ENCODE assay signal across 22 cellular contexts in the genomic region with DNA sequence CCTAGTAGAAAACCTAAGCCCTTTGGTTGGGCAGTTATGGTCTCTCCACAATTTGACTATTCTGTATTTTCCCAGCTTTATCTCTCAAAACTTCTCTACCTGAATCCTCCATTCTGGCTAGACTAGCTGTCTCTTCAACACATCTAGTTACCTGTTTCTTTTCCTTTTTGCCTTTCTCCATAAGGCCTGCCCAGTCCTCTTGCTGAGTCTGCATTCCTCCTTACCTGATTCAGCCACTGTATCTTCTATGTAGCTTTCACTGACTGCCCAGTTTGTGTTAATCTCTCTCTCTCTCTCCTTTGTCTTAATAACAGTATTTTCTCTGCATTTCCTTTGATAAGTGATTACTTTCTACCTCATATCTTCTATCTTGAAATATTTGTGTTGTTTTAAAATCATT.
A peak's percentile ranks its signal among the peaks of the same experiment; 100 is the strongest.
DNase-seq lines count a peak whose midpoint lies in the region; ATAC-seq and TF ChIP-seq lines count a peak whose summit lies in the region.
"Had no signal": no experiment of that assay in that cellular context is flagged by ENCODE, and none has a peak within 500 bp of the region (broad histone marks: within the 10 kb centered on the region; RNA-seq: fewer than 3 reads in every experiment).

No MANE protein-coding gene starts in this region.

- TF ChIP-seq CTCF in OCI-LY3 (IDR thresholded peaks at IDR 0.05; ENCODE audit: low read depth, low read length), result no peak

- no peak overlapping the region for H3K4me2 ChIP-seq in OCI-LY3 (ENCODE audit: low read length)

- peaks cover 28% of the 10 kb centered on the region for H3K4me1 ChIP-seq in OCI-LY3 (ENCODE audit: low read length)
- H3K4me1 ChIP-seq: pancreas, transverse colon had no signal

- no peak overlapping the region for H2AFZ ChIP-seq in OCI-LY3 (ENCODE audit: low read depth, low read length)

- peaks cover 30% of the 10 kb centered on the region for H3K36me3 Mint-ChIP-seq in stimulated activated naive CD8-positive, alpha-beta T cell treated with anti-CD3 and anti-CD28 coated beads, Interleukin-15, Interleukin-2, amounts not matched to agents 100 ng/mL and 50 ng/mL, for 24 hours (ENCODE audit: low read depth)
- H3K36me3 Mint-ChIP-seq in central memory CD8-positive, alpha-beta T cell (ENCODE audit: insufficient read depth), result peaks cover 21% of the 10 kb centered on the region
- H3K36me3 Mint-ChIP-seq in stimulated activated naive B cell treated with anti-CD40 and anti-IgM and Interleukin-4, amounts not matched to agents 10 μg/mL and 1 μg/mL and 100 μg/mL, for 72 hours, result peaks cover 19 to 20% of the 10 kb centered on the region in 2 donors

- H3K9me3 Mint-ChIP-seq in stimulated activated naive CD8-positive, alpha-beta T cell treated with anti-CD3 and anti-CD28 coated beads, Interleukin-15, Interleukin-2, amounts not matched to agents 100 ng/mL and 50 ng/mL, for 24 hours, result no peaks in the 10 kb centered on the region
- H3K9me3 Mint-ChIP-seq in central memory CD8-positive, alpha-beta T cell, result no peaks in the 10 kb centered on the region
- no peaks in the 10 kb centered on the region for H3K9me3 Mint-ChIP-seq in stimulated activated naive B cell treated with anti-CD40 and anti-IgM and Interleukin-4, amounts not matched to agents 10 μg/mL and 1 μg/mL and 100 μg/mL, for 72 hours
- H3K9me3 Mint-ChIP-seq: stimulated activated naive CD8-positive, alpha-beta T cell treated with anti-CD3 and anti-CD28 coated beads, Interleukin-15, amount 100 ng/mL, for 72 hours had no signal

- H3K27ac Mint-ChIP-seq in stimulated activated naive CD8-positive, alpha-beta T cell treated with anti-CD3 and anti-CD28 coated beads, Interleukin-15, Interleukin-2, amounts not matched to agents 100 ng/mL and 50 ng/mL, for 24 hours, result peak overlapping the region; percentile 81
- H3K27ac Mint-ChIP-seq in central memory CD8-positive, alpha-beta T cell (ENCODE audit: low read depth), result peak overlapping the region; percentile 2
- H3K27ac Mint-ChIP-seq in stimulated activated naive B cell treated with anti-CD40 and anti-IgM and Interleukin-4, amounts not matched to agents 10 μg/mL and 1 μg/mL and 100 μg/mL, for 72 hours, result peak overlapping the region; percentile 2
- H3K27ac Mint-ChIP-seq: stimulated activated naive CD8-positive, alpha-beta T cell treated with anti-CD3 and anti-CD28 coated beads, Interleukin-15, amount 100 ng/mL, for 72 hours had no signal

- peak overlapping the region; percentile 9; the same call in 1 of the 2 replicates for H3K27ac ChIP-seq in OCI-LY3 (ENCODE audit: low read length)
- H3K27ac ChIP-seq: brain microvascular endothelial cell, pancreas, transverse colon had no signal

- H3K9me3 ChIP-seq in OCI-LY3 (ENCODE audit: insufficient read depth, low read length), result no peaks in the 10 kb centered on the region
- H3K9me3 ChIP-seq: pancreas, transverse colon had no signal

- ATAC-seq in stimulated activated naive CD8-positive, alpha-beta T cell treated with anti-CD3 and anti-CD28 coated beads, Interleukin-15, Interleukin-2, amounts not matched to agents 100 U/mL and 50 U/mL, for 24 hours, result no peak
- no peak for ATAC-seq in central memory CD8-positive, alpha-beta T cell (replicated peaks; ENCODE audit: extremely low read depth, poor library complexity, severe bottlenecking)
- no peak for ATAC-seq in stimulated activated naive B cell treated with anti-CD40 and anti-IgM and Interleukin-4, amounts not matched to agents 10 μg/mL and 1 μg/mL and 100 μg/mL, for 72 hours (replicated peaks)
- no peak for ATAC-seq in GM21367 (IDR thresholded peaks at IDR 0.05; ENCODE audit: unreplicated experiment)
- ATAC-seq: activated CD4-positive, CD25-positive, alpha-beta regulatory T cell treated with anti-CD3 and anti-CD28 coated beads, Interleukin-2, amount 50 U/mL, for 24 hours; pancreas; sciatic nerve; stimulated activated naive CD8-positive, alpha-beta T cell treated with anti-CD3 and anti-CD28 coated beads, Interleukin-15, amount 100 ng/mL, for 72 hours had no signal

- H3K27me3 ChIP-seq in OCI-LY3 (ENCODE audit: low read depth, low read length), result no peaks in the 10 kb centered on the region
- H3K27me3 ChIP-seq: brain microvascular endothelial cell, pancreas, transverse colon had no signal

- H3K27me3 Mint-ChIP-seq in stimulated activated naive CD8-positive, alpha-beta T cell treated with anti-CD3 and anti-CD28 coated beads, Interleukin-15, Interleukin-2, amounts not matched to agents 100 ng/mL and 50 ng/mL, for 24 hours, result no peaks in the 10 kb centered on the region
- no peaks in the 10 kb centered on the region for H3K27me3 Mint-ChIP-seq in central memory CD8-positive, alpha-beta T cell
- no peaks in the 10 kb centered on the region for H3K27me3 Mint-ChIP-seq in stimulated activated naive B cell treated with anti-CD40 and anti-IgM and Interleukin-4, amounts not matched to agents 10 μg/mL and 1 μg/mL and 100 μg/mL, for 72 hours
- H3K27me3 Mint-ChIP-seq: stimulated activated naive CD8-positive, alpha-beta T cell treated with anti-CD3 and anti-CD28 coated beads, Interleukin-15, amount 100 ng/mL, for 72 hours had no signal

- H3K4me1 Mint-ChIP-seq in stimulated activated naive CD8-positive, alpha-beta T cell treated with anti-CD3 and anti-CD28 coated beads, Interleukin-15, Interleukin-2, amounts not matched to agents 100 ng/mL and 50 ng/mL, for 24 hours (ENCODE audit: low read depth), result peaks cover 41% of the 10 kb centered on the region
- peaks cover 18% of the 10 kb centered on the region for H3K4me1 Mint-ChIP-seq in central memory CD8-positive, alpha-beta T cell
- peaks cover 12 to 26% of the 10 kb centered on the region in 2 donors for H3K4me1 Mint-ChIP-seq in stimulated activated naive B cell treated with anti-CD40 and anti-IgM and Interleukin-4, amounts not matched to agents 10 μg/mL and 1 μg/mL and 100 μg/mL, for 72 hours

- peaks cover 32% of the 10 kb centered on the region for H3K79me2 ChIP-seq in OCI-LY3 (ENCODE audit: low read length)

- H3K4me3 Mint-ChIP-seq in stimulated activated naive CD8-positive, alpha-beta T cell treated with anti-CD3 and anti-CD28 coated beads, Interleukin-15, Interleukin-2, amounts not matched to agents 100 ng/mL and 50 ng/mL, for 24 hours, result no peak overlapping the region
- no peak overlapping the region for H3K4me3 Mint-ChIP-seq in central memory CD8-positive, alpha-beta T cell
- no peak overlapping the region for H3K4me3 Mint-ChIP-seq in stimulated activated naive B cell treated with anti-CD40 and anti-IgM and Interleukin-4, amounts not matched to agents 10 μg/mL and 1 μg/mL and 100 μg/mL, for 72 hours
- H3K4me3 Mint-ChIP-seq: stimulated activated naive CD8-positive, alpha-beta T cell treated with anti-CD3 and anti-CD28 coated beads, Interleukin-15, amount 100 ng/mL, for 72 hours had no signal

- peaks cover 12% of the 10 kb centered on the region for H3K36me3 ChIP-seq in OCI-LY3 (replicated peaks; ENCODE audit: low read depth, low read length)

- DNase-seq in stimulated activated naive CD8-positive, alpha-beta T cell treated with anti-CD3 and anti-CD28 coated beads, Interleukin-15, Interleukin-2, amounts not matched to agents 100 U/mL and 50 U/mL, for 24 hours, result no peak
- no peak for DNase-seq in central memory CD8-positive, alpha-beta T cell (ENCODE audit: low spot score in 2 of 2)
- no peak for DNase-seq in stimulated activated naive B cell treated with anti-CD40 and anti-IgM and Interleukin-4, amounts not matched to agents 10 μg/mL and 1 μg/mL and 100 μg/mL, for 72 hours
- DNase-seq in stimulated activated naive CD4-positive, alpha-beta T cell treated with Interleukin-2 at 50 U/mL for 16 hours (lab: John Stamatoyannopoulos, UW), result no peak
- DNase-seq in SIG-M5 treated with dmso at 0.1 percent for 504 hours (lab: John Stamatoyannopoulos, UW; ENCODE audit: unreplicated experiment), result no peak
- DNase-seq: brain microvascular endothelial cell; cortex of kidney; GDM1; hypothalamus; kidney; NCI-H1417 treated with DMSO at 0.1 percent for 48 hours; NCI-H69; OCI-M1; pancreas; SIG-M5; stimulated activated naive CD8-positive, alpha-beta T cell treated with anti-CD3 and anti-CD28 coated beads, Interleukin-15, amount 100 ng/mL, for 72 hours; transverse colon had no signal

- H3K9ac ChIP-seq in OCI-LY3 (ENCODE audit: low read length), result no peak overlapping the region

- no peaks in the 10 kb centered on the region for H4K20me1 ChIP-seq in OCI-LY3 (ENCODE audit: insufficient read depth, low read length)

- no peak overlapping the region for H3K4me3 ChIP-seq in OCI-LY3 (ENCODE audit: low read length)
- H3K4me3 ChIP-seq: pancreas, transverse colon had no signal

Comparison
In these comparisons a context has a peak if more than half of its experiments do, and no peak if none do; other contexts are left out.
1. H3K27ac Mint-ChIP-seq: peak in every context shown above with its lines; median percentile 81 in stimulated activated naive CD8-positive, alpha-beta T cell treated with anti-CD3 and anti-CD28 coated beads, Interleukin-15, Interleukin-2, amounts not matched to agents 100 ng/mL and 50 ng/mL, for 24 hours; 2 in central memory CD8-positive, alpha-beta T cell; 2 in stimulated activated naive B cell treated with anti-CD40 and anti-IgM and Interleukin-4, amounts not matched to agents 10 μg/mL and 1 μg/mL and 100 μg/mL, for 72 hours.